19 cellular contexts compared by ENCODE assay signal in genomic region chr9:123031963-123032362, GRCh38. TPM values are rescaled to one million over a fixed set of nuclear protein-coding genes. Genes with fewer than 3 reads are reported as not detected.
DNase-seq lines count a peak whose midpoint lies in the region; ATAC-seq and TF ChIP-seq lines count a peak whose summit lies in the region.
"Had no signal": no experiment of that assay in that cellular context is flagged by ENCODE, and none has a peak within 500 bp of the region (broad histone marks: within the 10 kb centered on the region; RNA-seq: fewer than 3 reads in every experiment).

No MANE protein-coding gene starts in this region.

- H3K4me3 ChIP-seq in cardiac muscle cell: no peak overlapping the region
- no peak overlapping the region for H3K4me3 ChIP-seq in upper lobe of left lung
- no peak overlapping the region for H3K4me3 ChIP-seq in vagina
- H3K4me3 ChIP-seq: HAP-1 had no signal

- no peak for TF ChIP-seq CTCF in cardiac muscle cell (IDR thresholded peaks at IDR 0.05; ENCODE audit: low read depth, low read length)
- no peak for TF ChIP-seq CTCF in osteocyte (IDR thresholded peaks at IDR 0.05)
- TF ChIP-seq CTCF in upper lobe of left lung (IDR thresholded peaks at IDR 0.05): no peak
- no peak for TF ChIP-seq CTCF in vagina (IDR thresholded peaks at IDR 0.05)

- H3K27ac Mint-ChIP-seq in osteocyte (ENCODE audit: unreplicated experiment): peak overlapping the region; percentile 63

- no peak for TF ChIP-seq EP300 in upper lobe of left lung (IDR thresholded peaks at IDR 0.05)

- 75 to 78% methylated on average over 1 of the region's 1 CpG for WGBS in upper lobe of left lung, 2 donors

- H3K4me3 Mint-ChIP-seq in osteocyte (ENCODE audit: unreplicated experiment): no peak overlapping the region
- H3K4me3 Mint-ChIP-seq: CD4-positive, alpha-beta memory T cell had no signal

- H3K27me3 ChIP-seq in cardiac muscle cell: no peaks in the 10 kb centered on the region
- no peaks in the 10 kb centered on the region for H3K27me3 ChIP-seq in upper lobe of left lung
- no peaks in the 10 kb centered on the region for H3K27me3 ChIP-seq in vagina

- H3K36me3 Mint-ChIP-seq in osteocyte (ENCODE audit: unreplicated experiment): peaks cover 15% of the 10 kb centered on the region

- DNase-seq in cardiac muscle cell (ENCODE audit: low read depth in 1 of 2, low spot score in 1 of 2): no peak
- no peak for DNase-seq in left cardiac atrium
- DNase-seq in fibroblast of peridontal ligament (ENCODE audit: extremely low read depth): peak; percentile 47
- no peak for DNase-seq in osteocyte (ENCODE audit: extremely low spot score, unreplicated experiment)
- no peak for DNase-seq in upper lobe of left lung
- no peak for DNase-seq in iPS-NIHi7 (ENCODE audit: extremely low spot score)
- no peak for DNase-seq in vagina (ENCODE audit: extremely low spot score in 2 of 2)
- DNase-seq: CD4-positive, alpha-beta memory T cell; MV-4-11; NCI-H1417 treated with DMSO at 0.1 percent for 48 hours; NCI-H1930; NCI-H526 treated with DMSO at 0.1 percent for 48 hours; OCI-M1 had no signal

- TF ChIP-seq POLR2A in upper lobe of left lung (IDR thresholded peaks at IDR 0.05) (no peak), vagina (IDR thresholded peaks at IDR 0.05) (no peak)

- H3K9me3 Mint-ChIP-seq in osteocyte (ENCODE audit: unreplicated experiment): no peaks in the 10 kb centered on the region
- H3K9me3 Mint-ChIP-seq: CD4-positive, alpha-beta memory T cell had no signal

- H3K9me3 ChIP-seq in cardiac muscle cell (ENCODE audit: low read depth): no peaks in the 10 kb centered on the region
- H3K9me3 ChIP-seq in upper lobe of left lung: no peaks in the 10 kb centered on the region
- no peaks in the 10 kb centered on the region for H3K9me3 ChIP-seq in vagina
- H3K9me3 ChIP-seq: HAP-1 had no signal

- peak overlapping the region; percentile 34 for H3K27ac ChIP-seq in cardiac muscle cell
- no peak overlapping the region for H3K27ac ChIP-seq in upper lobe of left lung
- no peak overlapping the region for H3K27ac ChIP-seq in vagina
- H3K27ac ChIP-seq: 22Rv1, HL-60, RWPE1 had no signal

- intact Hi-C loops in left cardiac atrium (cut with DNase I): no loop called here
- intact Hi-C loops in vagina (cut with DNase I): no loop called here

- peaks cover 51% of the 10 kb centered on the region for H3K4me1 Mint-ChIP-seq in osteocyte (ENCODE audit: unreplicated experiment)

- H3K36me3 ChIP-seq in cardiac muscle cell (peaks cover 4% of the 10 kb centered on the region), upper lobe of left lung (peaks cover 0 to 27% (median 2%) of the 10 kb centered on the region in 4 donors), vagina (peaks cover 0 to 17% of the 10 kb centered on the region in 2 donors)
- H3K36me3 ChIP-seq: HAP-1 had no signal

- H3K27me3 Mint-ChIP-seq in osteocyte (ENCODE audit: unreplicated experiment): no peaks in the 10 kb centered on the region
- H3K27me3 Mint-ChIP-seq: CD4-positive, alpha-beta memory T cell had no signal

- ATAC-seq in left cardiac atrium: no peak
- no peak for ATAC-seq in upper lobe of left lung (ENCODE audit: low FRiP score in 2 of 2)
- ATAC-seq in GM18907 (IDR thresholded peaks at IDR 0.05; ENCODE audit: unreplicated experiment): no peak

- H3K4me1 ChIP-seq in cardiac muscle cell (ENCODE audit: low read depth): peaks cover 28% of the 10 kb centered on the region
- peaks cover 4 to 20% (median 16%) of the 10 kb centered on the region in 4 donors for H3K4me1 ChIP-seq in upper lobe of left lung
- no peaks in the 10 kb centered on the region for H3K4me1 ChIP-seq in vagina
- H3K4me1 ChIP-seq: HAP-1 had no signal

RNA-seq across cellular contexts. Expression of gene GPR21, which starts 1.5 kb away (rescaled TPM):
- total RNA-seq in cardiac muscle cell (0.21 and 1.0 TPM in 2 replicates), left cardiac atrium (under 1 TPM; 0.21 to 0.55 TPM), osteocyte (3.4 and 4.3 TPM in 2 replicates), upper lobe of left lung (1 to 10 TPM in 3 of 6 donors, not detected in 3; 1.6 to 3.1 (median 2.1) TPM), vagina (not detected)
- not detected in 2 replicates for polyA plus RNA-seq in cardiac muscle cell
- polyA plus RNA-seq: BJ; CD4-positive, alpha-beta memory T cell had no signal
